In the genomic region with DNA sequence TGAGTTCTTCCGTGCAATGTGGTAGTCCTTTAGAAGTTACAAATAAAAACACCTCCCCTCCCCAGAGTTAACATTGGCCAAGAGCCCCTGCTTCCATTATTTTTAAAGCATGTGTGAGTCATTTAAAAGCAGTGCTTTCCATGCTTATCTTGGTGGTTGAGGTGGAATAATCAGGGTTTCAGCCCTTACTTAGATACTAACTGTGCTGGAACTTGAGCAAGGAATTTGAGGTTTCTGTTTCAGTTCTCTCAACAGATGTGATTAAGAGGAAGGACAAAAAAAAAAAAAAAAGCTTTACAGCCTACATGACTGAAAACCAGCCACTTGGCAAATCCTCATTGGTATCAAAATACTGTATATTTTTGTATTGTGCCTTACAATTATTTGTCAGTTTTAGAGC, we compare ENCODE assay signal across 12 cellular contexts.
DNase-seq lines count a peak whose midpoint lies in the region; ATAC-seq, FAIRE-seq and TF ChIP-seq lines count a peak whose summit lies in the region.
"Had no signal": no experiment of that assay in that cellular context is flagged by ENCODE, and none has a peak within 500 bp of the region (broad histone marks: within the 10 kb centered on the region; RNA-seq: fewer than 3 reads in every experiment).

No MANE protein-coding gene starts in this region.

- H3K4me1 Mint-ChIP-seq in stimulated activated effector memory CD8-positive, alpha-beta T cell treated with anti-CD3 and anti-CD28 coated beads, Interleukin-12 subunit alpha, Interleukin-12 subunit beta, amount 100 ng/mL, for 72 hours: no peaks in the 10 kb centered on the region

- H3K4me1 ChIP-seq in hepatocyte (ENCODE audit: insufficient read depth) (peaks cover 27% of the 10 kb centered on the region), small intestine (ENCODE audit: control insufficient read depth in 2 of 2, insufficient read depth in 1 of 2, low read depth in 1 of 2, low read length in 1 of 2) (peaks cover 0 to 3% of the 10 kb centered on the region in 2 donors)

- no peak overlapping the region for H3K4me3 Mint-ChIP-seq in stimulated activated effector memory CD8-positive, alpha-beta T cell treated with anti-CD3 and anti-CD28 coated beads, Interleukin-12 subunit alpha, Interleukin-12 subunit beta, amount 100 ng/mL, for 72 hours

- H4K20me1 ChIP-seq in hepatocyte (ENCODE audit: insufficient read depth, poor library complexity, severe bottlenecking): no peaks in the 10 kb centered on the region

- no peak overlapping the region for H2AFZ ChIP-seq in hepatocyte

- H3K27me3 ChIP-seq in hepatocyte (no peaks in the 10 kb centered on the region), small intestine (ENCODE audit: control insufficient read depth in 2 of 2, insufficient read depth in 2 of 2, low read length in 2 of 2) (no peaks in the 10 kb centered on the region)
- H3K27me3 ChIP-seq: MG63 had no signal

- TF ChIP-seq CTCF in hepatocyte (IDR thresholded peaks at IDR 0.05; ENCODE audit: poor library complexity): no peak

- no peaks in the 10 kb centered on the region for H3K36me3 Mint-ChIP-seq in stimulated activated effector memory CD8-positive, alpha-beta T cell treated with anti-CD3 and anti-CD28 coated beads, Interleukin-12 subunit alpha, Interleukin-12 subunit beta, amount 100 ng/mL, for 72 hours

- no peak for FAIRE-seq in small intestine (lab: Jason Lieb, UNC)
- FAIRE-seq: colon had no signal

- peak overlapping the region; percentile 58 for H3K27ac ChIP-seq in hepatocyte
- H3K27ac ChIP-seq in small intestine (ENCODE audit: low read depth in 1 of 2, low read length in 1 of 2): no peak overlapping the region

- no peaks in the 10 kb centered on the region for H3K9me2 ChIP-seq in hepatocyte (replicated peaks; ENCODE audit: insufficient read depth)

- no peak overlapping the region for H3K27ac Mint-ChIP-seq in stimulated activated effector memory CD8-positive, alpha-beta T cell treated with anti-CD3 and anti-CD28 coated beads, Interleukin-12 subunit alpha, Interleukin-12 subunit beta, amount 100 ng/mL, for 72 hours

- WGBS in hepatocyte (ENCODE audit: low lambda C conversion rate, missing lambda C conversion rate): 25% methylated on average over 1 of the region's 1 CpG
- 35 to 77% (median 55%) methylated on average over 1 of the region's 1 CpG for WGBS in small intestine, 3 donors

- no peaks in the 10 kb centered on the region for H3K79me2 ChIP-seq in hepatocyte

- ATAC-seq in stimulated activated effector memory CD8-positive, alpha-beta T cell treated with anti-CD3 and anti-CD28 coated beads, Interleukin-12 subunit alpha, Interleukin-12 subunit beta, amount 100 ng/mL, for 72 hours: no peak

- H3K4me3 ChIP-seq in hepatocyte: no peak overlapping the region
- H3K4me3 ChIP-seq in small intestine (ENCODE audit: low read depth in 1 of 2, low read length in 2 of 2): no peak overlapping the region
- H3K4me3 ChIP-seq: MG63 had no signal

- peak overlapping the region; percentile 52 for H3K4me2 ChIP-seq in hepatocyte

- H3K9me3 Mint-ChIP-seq in stimulated activated effector memory CD8-positive, alpha-beta T cell treated with anti-CD3 and anti-CD28 coated beads, Interleukin-12 subunit alpha, Interleukin-12 subunit beta, amount 100 ng/mL, for 72 hours: no peaks in the 10 kb centered on the region

- DNase-seq in HS-27A (ENCODE audit: low read depth): peak; percentile 79
- DNase-seq in amniotic epithelial cell (ENCODE audit: low read depth): peak; percentile 97
- DNase-seq in hepatocyte (ENCODE audit: low spot score): peak; percentile 65
- peak; percentile 44 for DNase-seq in small intestine
- DNase-seq in iPS-NIHi11 (ENCODE audit: low spot score): no peak
- DNase-seq in stimulated activated effector memory CD8-positive, alpha-beta T cell treated with anti-CD3 and anti-CD28 coated beads, Interleukin-12 subunit alpha, Interleukin-12 subunit beta, amount 100 ng/mL, for 72 hours (ENCODE audit: low spot score in 2 of 2): no peak
- DNase-seq in RKO (ENCODE audit: low spot score): no peak
- DNase-seq in GF-D8 (lab: John Stamatoyannopoulos, UW): no peak
- DNase-seq: MG63; SHP77; stimulated activated CD4-positive, alpha-beta T cell treated with anti-CD3 and anti-CD28 coated beads, Interleukin-4, amount 100 ng/mL, for 24 hours had no signal

- H3K9me3 ChIP-seq in hepatocyte (ENCODE audit: low read depth): no peaks in the 10 kb centered on the region
- H3K9me3 ChIP-seq in small intestine (ENCODE audit: control insufficient read depth, low read depth): no peaks in the 10 kb centered on the region
- H3K9me3 ChIP-seq: MG63 had no signal

- no peaks in the 10 kb centered on the region for H3K36me3 ChIP-seq in hepatocyte (replicated peaks; ENCODE audit: insufficient read depth, low read depth)
- H3K36me3 ChIP-seq in small intestine (ENCODE audit: control insufficient read depth in 2 of 2, insufficient read depth in 2 of 2, low read length in 2 of 2): no peaks in the 10 kb centered on the region
- H3K36me3 ChIP-seq: MG63 had no signal

Comparison
In these comparisons a context has a peak if more than half of its experiments do, and no peak if none do; other contexts are left out.
1. DNase-seq: peak in HS-27A (single experiment), amniotic epithelial cell (single experiment), hepatocyte (single experiment) and small intestine (single experiment); none in iPS-NIHi11 (single experiment), stimulated activated effector memory CD8-positive, alpha-beta T cell treated with anti-CD3 and anti-CD28 coated beads, Interleukin-12 subunit alpha, Interleukin-12 subunit beta, amount 100 ng/mL, for 72 hours (0 of 2), RKO (single experiment) and GF-D8 (single experiment).